In the genomic region with DNA sequence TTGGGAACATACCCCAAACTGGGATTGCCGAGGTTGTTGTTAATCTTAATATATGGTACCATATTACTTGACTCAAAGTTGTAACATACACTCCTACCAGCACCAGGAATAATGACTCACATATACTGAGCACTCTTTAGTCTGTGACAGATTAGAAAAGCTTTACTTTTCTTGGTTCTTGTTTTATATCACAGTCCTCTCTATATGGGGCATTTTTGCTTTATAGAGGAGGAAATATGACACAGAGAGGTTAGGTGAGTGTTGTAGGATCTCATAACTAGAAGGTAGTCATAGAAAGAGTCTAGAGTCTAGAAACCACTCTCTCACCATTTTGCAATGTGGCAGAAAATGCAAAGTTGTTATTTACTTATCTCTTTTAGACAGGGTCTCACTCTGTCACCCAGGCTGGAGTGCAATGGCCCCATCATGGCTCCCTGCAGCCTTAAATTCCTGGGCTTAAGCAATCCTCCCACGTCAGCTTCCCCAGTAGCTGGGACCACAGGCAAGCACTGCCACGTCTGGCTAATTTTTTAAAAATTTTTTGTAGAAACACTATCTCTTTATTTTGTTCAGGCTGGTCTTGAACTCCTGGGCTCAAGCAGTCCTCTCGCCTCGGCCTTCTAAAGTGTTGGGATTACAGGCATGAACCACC, we compare ENCODE assay signal across 17 cellular contexts. TPM values are rescaled to one million over a fixed set of nuclear protein-coding genes. Genes with fewer than 3 reads are reported as not detected.
DNase-seq lines count a peak whose midpoint lies in the region; ATAC-seq and TF ChIP-seq lines count a peak whose summit lies in the region.
"Had no signal": no experiment of that assay in that cellular context is flagged by ENCODE, and none has a peak within 500 bp of the region (broad histone marks: within the 10 kb centered on the region; RNA-seq: fewer than 3 reads in every experiment).

No MANE protein-coding gene starts in this region.

- H3K27ac Mint-ChIP-seq in activated T-cell treated with anti-CD3 and anti-CD28 coated beads, Interleukin-2, amount 50 U/mL, for 72 hours = peak overlapping the region; percentile 84
- H3K27ac Mint-ChIP-seq in HFFc6 = peak overlapping the region; percentile 16; the same call in 1 of the 2 replicates
- peak overlapping the region; percentile 49 for H3K27ac Mint-ChIP-seq in activated T-helper 2 cell treated with anti-CD3 and anti-CD28 coated beads, Interferon-gamma antibody, Interleukin-2, Interleukin-4, amounts not matched to agents 10 μg/mL and 5 μg/mL and 100 μg/mL, durations not matched to agents 14 hours and 24 hours and 36 hours
- peak overlapping the region; percentile 42 for H3K27ac Mint-ChIP-seq in stimulated activated memory B cell treated with anti-CD40 and anti-IgM and Interleukin-4, amounts not matched to agents 10 μg/mL and 1 μg/mL and 100 μg/mL, for 72 hours
- H3K27ac Mint-ChIP-seq: H9 had no signal

- H3K4me1 Mint-ChIP-seq in activated T-cell treated with anti-CD3 and anti-CD28 coated beads, Interleukin-2, amount 50 U/mL, for 72 hours (ENCODE audit: low read depth) = peaks cover 40% of the 10 kb centered on the region
- H3K4me1 Mint-ChIP-seq in HFFc6 (ENCODE audit: low read depth) = peaks cover 15% of the 10 kb centered on the region
- peaks cover 34% of the 10 kb centered on the region for H3K4me1 Mint-ChIP-seq in activated T-helper 2 cell treated with anti-CD3 and anti-CD28 coated beads, Interferon-gamma antibody, Interleukin-2, Interleukin-4, amounts not matched to agents 10 μg/mL and 5 μg/mL and 100 μg/mL, durations not matched to agents 14 hours and 24 hours and 36 hours (ENCODE audit: low read depth)
- H3K4me1 Mint-ChIP-seq in stimulated activated memory B cell treated with anti-CD40 and anti-IgM and Interleukin-4, amounts not matched to agents 10 μg/mL and 1 μg/mL and 100 μg/mL, for 72 hours = peaks cover 51% of the 10 kb centered on the region

- no peak for TF ChIP-seq CTCF in HFFc6 (IDR thresholded peaks at IDR 0.05)

- DNase-seq in activated T-cell treated with anti-CD3 and anti-CD28 coated beads, Interleukin-2, amount 50 U/mL, for 72 hours = no peak
- no peak for DNase-seq in activated T-cell treated with anti-CD3 and anti-CD28 coated beads for 4 hours
- DNase-seq in HFFc6 = no peak
- DNase-seq in activated T-helper 2 cell treated with anti-CD3 and anti-CD28 coated beads, Interferon-gamma antibody, Interleukin-2, Interleukin-4, amounts not matched to agents 10 μg/mL and 5 μg/mL and 100 μg/mL, durations not matched to agents 14 hours and 24 hours and 36 hours (ENCODE audit: low spot score) = no peak
- DNase-seq in cerebellum (ENCODE audit: low spot score) = no peak
- DNase-seq in NCI-H510A treated with DMSO at 0.1 percent for 48 hours (lab: John Stamatoyannopoulos, UW) = no peak
- DNase-seq in NCI-H2029 (lab: John Stamatoyannopoulos, UW) = no peak
- DNase-seq: H9, Kasumi-1, NCI-H1105 treated with DMSO at 0.1 percent for 48 hours, NCI-H187 treated with DMSO at 0.1 percent for 48 hours, NCI-H2171, NCI-H446 treated with DMSO at 0.1 percent for 48 hours, NCI-H774 had no signal

- H3K4me3 Mint-ChIP-seq in activated T-cell treated with anti-CD3 and anti-CD28 coated beads, Interleukin-2, amount 50 U/mL, for 72 hours = peak overlapping the region in 1 of 2 donors; percentile 66
- no peak overlapping the region for H3K4me3 Mint-ChIP-seq in HFFc6
- H3K4me3 Mint-ChIP-seq in activated T-helper 2 cell treated with anti-CD3 and anti-CD28 coated beads, Interferon-gamma antibody, Interleukin-2, Interleukin-4, amounts not matched to agents 10 μg/mL and 5 μg/mL and 100 μg/mL, durations not matched to agents 14 hours and 24 hours and 36 hours (ENCODE audit: low read depth) = no peak overlapping the region
- no peak overlapping the region for H3K4me3 Mint-ChIP-seq in stimulated activated memory B cell treated with anti-CD40 and anti-IgM and Interleukin-4, amounts not matched to agents 10 μg/mL and 1 μg/mL and 100 μg/mL, for 72 hours
- H3K4me3 Mint-ChIP-seq: H9 had no signal

- intact Hi-C loops in activated T-helper 2 cell treated with anti-CD3 and anti-CD28 coated beads, Interferon-gamma antibody, Interleukin-2, Interleukin-4, amounts not matched to agents 10 μg/mL and 5 μg/mL and 100 μg/mL, durations not matched to agents 14 hours and 24 hours and 36 hours (cut with micrococcal nuclease) = loop anchor here (1.0 kb wide), 1 partner anchor 31 kb away; no protein-coding TSS in a partner anchor

- no peaks in the 10 kb centered on the region for H3K9me3 Mint-ChIP-seq in activated T-cell treated with anti-CD3 and anti-CD28 coated beads, Interleukin-2, amount 50 U/mL, for 72 hours
- no peaks in the 10 kb centered on the region for H3K9me3 Mint-ChIP-seq in HFFc6
- no peaks in the 10 kb centered on the region for H3K9me3 Mint-ChIP-seq in activated T-helper 2 cell treated with anti-CD3 and anti-CD28 coated beads, Interferon-gamma antibody, Interleukin-2, Interleukin-4, amounts not matched to agents 10 μg/mL and 5 μg/mL and 100 μg/mL, durations not matched to agents 14 hours and 24 hours and 36 hours
- no peaks in the 10 kb centered on the region for H3K9me3 Mint-ChIP-seq in stimulated activated memory B cell treated with anti-CD40 and anti-IgM and Interleukin-4, amounts not matched to agents 10 μg/mL and 1 μg/mL and 100 μg/mL, for 72 hours
- H3K9me3 Mint-ChIP-seq: H9 had no signal

- ATAC-seq in activated T-cell treated with anti-CD3 and anti-CD28 coated beads, Interleukin-2, amount 50 U/mL, for 72 hours (replicated peaks in 1 of 2) = peak; percentile 98 to 99
- ATAC-seq in stimulated activated memory B cell treated with anti-CD40 and anti-IgM and Interleukin-4, amounts not matched to agents 10 μg/mL and 1 μg/mL and 100 μg/mL, for 72 hours = no peak
- ATAC-seq: Panc1, Right ventricle myocardium inferior had no signal

- peaks cover 19 to 45% of the 10 kb centered on the region in 2 donors for H3K36me3 Mint-ChIP-seq in activated T-cell treated with anti-CD3 and anti-CD28 coated beads, Interleukin-2, amount 50 U/mL, for 72 hours (ENCODE audit: insufficient read depth in 2 of 2)
- H3K36me3 Mint-ChIP-seq in HFFc6 (ENCODE audit: low read depth) = peaks cover 43% of the 10 kb centered on the region
- peaks cover 86% of the 10 kb centered on the region for H3K36me3 Mint-ChIP-seq in activated T-helper 2 cell treated with anti-CD3 and anti-CD28 coated beads, Interferon-gamma antibody, Interleukin-2, Interleukin-4, amounts not matched to agents 10 μg/mL and 5 μg/mL and 100 μg/mL, durations not matched to agents 14 hours and 24 hours and 36 hours (ENCODE audit: low read depth)
- peaks cover 67% of the 10 kb centered on the region for H3K36me3 Mint-ChIP-seq in stimulated activated memory B cell treated with anti-CD40 and anti-IgM and Interleukin-4, amounts not matched to agents 10 μg/mL and 1 μg/mL and 100 μg/mL, for 72 hours

- H3K27me3 Mint-ChIP-seq in activated T-cell treated with anti-CD3 and anti-CD28 coated beads, Interleukin-2, amount 50 U/mL, for 72 hours (ENCODE audit: low read depth) = no peaks in the 10 kb centered on the region
- no peaks in the 10 kb centered on the region for H3K27me3 Mint-ChIP-seq in HFFc6 (ENCODE audit: insufficient read depth)
- no peaks in the 10 kb centered on the region for H3K27me3 Mint-ChIP-seq in activated T-helper 2 cell treated with anti-CD3 and anti-CD28 coated beads, Interferon-gamma antibody, Interleukin-2, Interleukin-4, amounts not matched to agents 10 μg/mL and 5 μg/mL and 100 μg/mL, durations not matched to agents 14 hours and 24 hours and 36 hours (ENCODE audit: low read depth)
- H3K27me3 Mint-ChIP-seq in stimulated activated memory B cell treated with anti-CD40 and anti-IgM and Interleukin-4, amounts not matched to agents 10 μg/mL and 1 μg/mL and 100 μg/mL, for 72 hours = no peaks in the 10 kb centered on the region

RNA-seq across cellular contexts. Expression of a gene that starts 13.4 kb away (rescaled TPM):
- total RNA-seq in activated T-cell treated with anti-CD3 and anti-CD28 coated beads, Interleukin-2, amount 50 U/mL, for 72 hours = 10 to 100 TPM; 21.3 to 39.9 TPM
- total RNA-seq in HFFc6 (2021; fragmentation: NEBNext Ultra II Directional; extraction: Animal tissue kit (Norgen Biotek cat#: 25700)) = 1 to 10 TPM; 5.4 to 7.5 (median 6.8) TPM
- total RNA-seq in activated T-helper 2 cell treated with anti-CD3 and anti-CD28 coated beads, Interferon-gamma antibody, Interleukin-2, Interleukin-4, amounts not matched to agents 10 μg/mL and 5 μg/mL and 100 μg/mL, durations not matched to agents 14 hours and 24 hours and 36 hours = 29.2 and 29.5 TPM in 2 replicates
- total RNA-seq in cerebellum = 0.73 TPM

RNA-seq across cellular contexts. Expression of a gene that starts 45.5 kb away (rescaled TPM):
- total RNA-seq in activated T-cell treated with anti-CD3 and anti-CD28 coated beads, Interleukin-2, amount 50 U/mL, for 72 hours = not detected
- total RNA-seq in HFFc6 (2021; fragmentation: NEBNext Ultra II Directional; extraction: Animal tissue kit (Norgen Biotek cat#: 25700)) = not detected
- 0.41 and 0.55 TPM in 2 replicates for total RNA-seq in activated T-helper 2 cell treated with anti-CD3 and anti-CD28 coated beads, Interferon-gamma antibody, Interleukin-2, Interleukin-4, amounts not matched to agents 10 μg/mL and 5 μg/mL and 100 μg/mL, durations not matched to agents 14 hours and 24 hours and 36 hours
- total RNA-seq in cerebellum = not detected
- total RNA-seq: H9, Right ventricle myocardium inferior had no signal

Comparison
In these comparisons a context has a peak if more than half of its experiments do, and no peak if none do; other contexts are left out.
1. H3K27ac Mint-ChIP-seq: peak in every context shown above with its lines; median percentile 84 in activated T-cell treated with anti-CD3 and anti-CD28 coated beads, Interleukin-2, amount 50 U/mL, for 72 hours; 49 in activated T-helper 2 cell treated with anti-CD3 and anti-CD28 coated beads, Interferon-gamma antibody, Interleukin-2, Interleukin-4, amounts not matched to agents 10 μg/mL and 5 μg/mL and 100 μg/mL, durations not matched to agents 14 hours and 24 hours and 36 hours; 42 in stimulated activated memory B cell treated with anti-CD40 and anti-IgM and Interleukin-4, amounts not matched to agents 10 μg/mL and 1 μg/mL and 100 μg/mL, for 72 hours; 16 in HFFc6.